1 cellular context compared by ENCODE assay signal in genomic region chr10:132387723-132388210, GRCh38.
A peak's percentile ranks its signal among the peaks of the same experiment; 100 is the strongest.
TF ChIP-seq lines count a peak whose summit lies in the region.

No MANE protein-coding gene starts in this region.

TF ChIP-seq in HepG2, 621 proteins besides CTCF, POLR2A, EP300 and RAD21 (continued from another document):
- no peak for TF ChIP-seq CCDC6 (CRISPR knock-in tag; IDR thresholded peaks at IDR 0.05)
- TF ChIP-seq EED (CRISPR knock-in tag; IDR thresholded peaks at IDR 0.05), result 0 out of 2 replicates have a peak, but pooled peaks have one; percentile 33
- no peak for TF ChIP-seq TEAD2 (CRISPR knock-in tag; IDR thresholded peaks at IDR 0.05)
- no peak for TF ChIP-seq PRDM15 (CRISPR knock-in tag; IDR thresholded peaks at IDR 0.05)
- TF ChIP-seq BCL6 (CRISPR knock-in tag; IDR thresholded peaks at IDR 0.05), result 0 out of 2 replicates have a peak, but pooled peaks have one; percentile 10
- TF ChIP-seq ZNF280B (CRISPR knock-in tag; IDR thresholded peaks at IDR 0.05; ENCODE audit: borderline replicate concordance), result no peak
- TF ChIP-seq ZNF552 (CRISPR knock-in tag; IDR thresholded peaks at IDR 0.05; ENCODE audit: borderline replicate concordance), result no peak
- TF ChIP-seq MAFG (CRISPR knock-in tag; IDR thresholded peaks at IDR 0.05), result no peak
- TF ChIP-seq ZNF687 (CRISPR knock-in tag; IDR thresholded peaks at IDR 0.05), result peak; percentile 61
- no peak for TF ChIP-seq HDAC2 (CRISPR knock-in tag; IDR thresholded peaks at IDR 0.05)
- no peak for TF ChIP-seq ZNF260 (CRISPR knock-in tag; IDR thresholded peaks at IDR 0.05; ENCODE audit: borderline replicate concordance, low read depth)
- no peak for TF ChIP-seq ARHGAP35 (CRISPR knock-in tag; IDR thresholded peaks at IDR 0.05; ENCODE audit: borderline replicate concordance)
- TF ChIP-seq TEAD3 (CRISPR knock-in tag; optimal IDR thresholded peaks at IDR 0.05; ENCODE audit: borderline replicate concordance), result peak; percentile 24
- no peak for TF ChIP-seq CC2D1A (CRISPR knock-in tag; IDR thresholded peaks at IDR 0.05)
- no peak for TF ChIP-seq TARDBP (CRISPR knock-in tag; IDR thresholded peaks at IDR 0.05)
- no peak for TF ChIP-seq ZBTB8A (CRISPR knock-in tag; IDR thresholded peaks at IDR 0.05; ENCODE audit: borderline replicate concordance, low read depth)
